1 cellular context compared by ENCODE assay signal in the genomic region with DNA sequence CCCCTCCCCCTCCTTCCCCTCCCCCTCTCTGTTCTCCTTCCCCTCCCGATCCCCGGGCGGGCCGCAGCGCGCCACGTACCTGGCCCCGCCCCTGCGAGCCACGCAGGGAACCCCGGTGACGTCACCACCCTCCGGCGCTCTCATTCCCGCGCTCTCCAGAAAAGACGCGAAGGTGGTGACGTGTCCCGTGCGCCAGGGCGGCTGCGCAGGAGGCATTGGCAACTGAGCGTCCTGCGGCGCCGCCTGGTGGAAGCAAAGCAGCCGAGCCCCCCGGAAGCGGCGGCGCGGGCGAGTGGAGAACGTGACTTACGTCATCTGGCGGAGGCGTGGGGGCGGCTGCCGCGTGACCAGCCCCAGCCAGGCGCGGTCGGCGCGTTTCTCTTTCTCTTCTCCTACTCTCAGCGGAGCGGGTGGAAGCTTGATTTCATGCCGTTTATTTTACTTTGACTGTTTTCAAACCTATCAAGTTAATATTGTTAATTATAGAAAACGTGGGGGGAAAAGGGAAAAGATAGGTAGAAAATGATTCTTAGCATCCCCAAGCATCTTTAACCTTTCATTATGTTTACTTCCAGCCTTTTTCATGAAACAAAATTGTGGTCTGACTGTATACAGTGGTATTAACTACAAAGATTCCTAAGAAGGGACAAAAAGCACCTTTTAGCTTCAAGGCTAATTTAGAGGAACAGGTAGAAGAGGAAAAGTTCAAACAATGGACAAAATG.
TF ChIP-seq lines count a peak whose summit lies in the region.

No MANE protein-coding gene starts in this region.

TF ChIP-seq in IMR-90, 13 proteins besides CTCF, POLR2A, EP300 and RAD21 (continued from another document):
- TF ChIP-seq, protein P1, sequence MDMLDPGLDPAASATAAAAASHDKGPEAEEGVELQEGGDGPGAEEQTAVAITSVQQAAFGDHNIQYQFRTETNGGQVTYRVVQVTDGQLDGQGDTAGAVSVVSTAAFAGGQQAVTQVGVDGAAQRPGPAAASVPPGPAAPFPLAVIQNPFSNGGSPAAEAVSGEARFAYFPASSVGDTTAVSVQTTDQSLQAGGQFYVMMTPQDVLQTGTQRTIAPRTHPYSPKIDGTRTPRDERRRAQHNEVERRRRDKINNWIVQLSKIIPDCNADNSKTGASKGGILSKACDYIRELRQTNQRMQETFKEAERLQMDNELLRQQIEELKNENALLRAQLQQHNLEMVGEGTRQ (IDR thresholded peaks at IDR 0.05; ENCODE audit: low read depth, low read length) = peak; percentile 91
- TF ChIP-seq FOS (IDR thresholded peaks at IDR 0.05; ENCODE audit: low read depth, low read length) (peak; percentile 86), RFX5 (IDR thresholded peaks at IDR 0.05; ENCODE audit: low read depth, low read length) (0 out of 2 replicates have a peak, but pooled peaks have one; percentile 35), CEBPB (IDR thresholded peaks at IDR 0.05; ENCODE audit: low read depth, low read length) (peak; percentile 68), NFE2L2 (IDR thresholded peaks at IDR 0.05; ENCODE audit: low read depth, low read length) (peak; percentile 42; the same call in 1 of the 2 replicates), RCOR1 (IDR thresholded peaks at IDR 0.05; ENCODE audit: insufficient replicate concordance, low read length) (no peak), CHD1 (IDR thresholded peaks at IDR 0.05; ENCODE audit: low read depth, low read length) (peak; percentile 76; the same call in 1 of the 2 replicates)
